9 cellular contexts compared by ENCODE assay signal in genomic region chr7:43572516-43573049, GRCh38. TPM values are rescaled to one million over a fixed set of nuclear protein-coding genes. Genes with fewer than 3 reads are reported as not detected.
DNase-seq lines count a peak whose midpoint lies in the region; ATAC-seq, FAIRE-seq and TF ChIP-seq lines count a peak whose summit lies in the region.
"Had no signal": no experiment of that assay in that cellular context is flagged by ENCODE, and none has a peak within 500 bp of the region (broad histone marks: within the 10 kb centered on the region; RNA-seq: fewer than 3 reads in every experiment).

No MANE protein-coding gene starts in this region.

- no peaks in the 10 kb centered on the region for H3K27me3 Mint-ChIP-seq in activated CD8-positive, alpha-beta T cell treated with anti-CD3 and anti-CD28 coated beads, Interleukin-2, amount 10 ng/mL, durations not matched to agents 7 days and 5 days (ENCODE audit: low read depth)

- H3K27me3 ChIP-seq in heart left ventricle = no peaks in the 10 kb centered on the region
- no peaks in the 10 kb centered on the region for H3K27me3 ChIP-seq in effector memory CD4-positive, alpha-beta T cell (replicated peaks; ENCODE audit: control insufficient read depth, insufficient read depth, low read length, poor library complexity, severe bottlenecking)

- CTCF ChIA-PET in activated CD8-positive, alpha-beta T cell treated with anti-CD3 and anti-CD28 coated beads, Interleukin-2, amount 10 ng/mL, durations not matched to agents 7 days and 5 days (lab: Charles Lee) = interaction anchor here (1.0 to 8.2 kb wide), 5 partner anchors 10 to 267 kb away, joined by 3 to 108 read pairs (median 4); partner anchors contain the start of gene STK17A

- H3K4me3 Mint-ChIP-seq in activated CD8-positive, alpha-beta T cell treated with anti-CD3 and anti-CD28 coated beads, Interleukin-2, amount 10 ng/mL, durations not matched to agents 7 days and 5 days = no peak overlapping the region
- H3K4me3 Mint-ChIP-seq: IgD-negative memory B cell had no signal

- H3K4me1 Mint-ChIP-seq in activated CD8-positive, alpha-beta T cell treated with anti-CD3 and anti-CD28 coated beads, Interleukin-2, amount 10 ng/mL, durations not matched to agents 7 days and 5 days (ENCODE audit: low read depth) = peaks cover 30% of the 10 kb centered on the region

- peaks cover under 1% of the 10 kb centered on the region for H3K36me3 Mint-ChIP-seq in activated CD8-positive, alpha-beta T cell treated with anti-CD3 and anti-CD28 coated beads, Interleukin-2, amount 10 ng/mL, durations not matched to agents 7 days and 5 days (ENCODE audit: low read depth)
- H3K36me3 Mint-ChIP-seq: IgD-negative memory B cell had no signal

- H3K4me3 ChIP-seq in GM12865 (ENCODE audit: low read depth, low read length) (no peak overlapping the region), heart left ventricle (no peak overlapping the region)
- no peak overlapping the region for H3K4me3 ChIP-seq in effector memory CD4-positive, alpha-beta T cell (ENCODE audit: insufficient read depth, low read depth, low read length, poor library complexity, severe bottlenecking)

- no peaks in the 10 kb centered on the region for H3K9me3 Mint-ChIP-seq in activated CD8-positive, alpha-beta T cell treated with anti-CD3 and anti-CD28 coated beads, Interleukin-2, amount 10 ng/mL, durations not matched to agents 7 days and 5 days (ENCODE audit: insufficient read depth)
- H3K9me3 Mint-ChIP-seq: IgD-negative memory B cell had no signal

- ATAC-seq in activated CD8-positive, alpha-beta T cell treated with anti-CD3 and anti-CD28 coated beads, Interleukin-2, amount 10 ng/mL, durations not matched to agents 7 days and 5 days = peak; percentile 88
- ATAC-seq in heart left ventricle (peak; percentile 42 to 87 (median 78)), GM19351 (IDR thresholded peaks at IDR 0.05; ENCODE audit: unreplicated experiment) (no peak), HG03039 (IDR thresholded peaks at IDR 0.05; ENCODE audit: unreplicated experiment) (no peak)

- H3K27ac Mint-ChIP-seq in activated CD8-positive, alpha-beta T cell treated with anti-CD3 and anti-CD28 coated beads, Interleukin-2, amount 10 ng/mL, durations not matched to agents 7 days and 5 days = no peak overlapping the region
- H3K27ac Mint-ChIP-seq: IgD-negative memory B cell had no signal

- H3K9me3 ChIP-seq in heart left ventricle = no peaks in the 10 kb centered on the region
- H3K9me3 ChIP-seq in effector memory CD4-positive, alpha-beta T cell (ENCODE audit: control insufficient read depth, low read length) = no peaks in the 10 kb centered on the region

- 50 to 62% (median 57%) methylated on average over 1 of the region's 1 CpG for WGBS in heart left ventricle, 4 donors

- POLR2A ChIA-PET in activated CD8-positive, alpha-beta T cell treated with anti-CD3 and anti-CD28 coated beads, Interleukin-2, amount 10 ng/mL, durations not matched to agents 7 days and 5 days (lab: Charles Lee) = interaction anchor here (2.7 kb wide), 1 partner anchor 10 kb away, joined by 26 read pairs; the partner anchor contains the start of gene STK17A

- DNase-seq in GM12865 (ENCODE audit: low read depth) (peak; percentile 74), HTR-8/SVneo (ENCODE audit: insufficient read length, low spot score) (peak; percentile 75), heart left ventricle (peak in 2 of 5 donors; percentile 23 to 29), stromal cell of bone marrow (ENCODE audit: low read depth) (peak; percentile 100)
- peak; percentile 63 for DNase-seq in activated CD8-positive, alpha-beta T cell treated with anti-CD3 and anti-CD28 coated beads, Interleukin-2, amount 10 ng/mL, durations not matched to agents 7 days and 5 days
- no peak for DNase-seq in effector memory CD4-positive, alpha-beta T cell

- H3K27ac ChIP-seq in heart left ventricle = peak overlapping the region in 1 of 12 donors; percentile 49
- no peak overlapping the region for H3K27ac ChIP-seq in effector memory CD4-positive, alpha-beta T cell (ENCODE audit: insufficient read depth, low read length, poor library complexity, severe bottlenecking)

- peaks cover 0 to 12% (median 0%) of the 10 kb centered on the region in 12 donors for H3K4me1 ChIP-seq in heart left ventricle
- H3K4me1 ChIP-seq in effector memory CD4-positive, alpha-beta T cell (ENCODE audit: control insufficient read depth, insufficient read depth, low read length, poor library complexity, severe bottlenecking) = no peaks in the 10 kb centered on the region

- H3K36me3 ChIP-seq in heart left ventricle = no peaks in the 10 kb centered on the region
- H3K36me3 ChIP-seq in effector memory CD4-positive, alpha-beta T cell (ENCODE audit: control insufficient read depth, insufficient read depth, low read length) = no peaks in the 10 kb centered on the region

- TF ChIP-seq CTCF in GM12865 (IDR thresholded peaks at IDR 0.05; ENCODE audit: insufficient read depth, low read depth, low read length, missing control alignments) (no peak), heart left ventricle (IDR thresholded peaks at IDR 0.05) (no peak)

- intact Hi-C loops in heart left ventricle (cut with DNase I) = no loop called here

- FAIRE-seq in HTR-8/SVneo (lab: Jason Lieb, UNC) = no peak

- no peak for TF ChIP-seq POLR2A in heart left ventricle (IDR thresholded peaks at IDR 0.05)

RNA-seq across cellular contexts. Expression of gene STK17A, which starts 10.3 kb away (rescaled TPM):
- total RNA-seq in activated CD8-positive, alpha-beta T cell treated with anti-CD3 and anti-CD28 coated beads, Interleukin-2, amount 10 ng/mL, durations not matched to agents 7 days and 5 days = 10 to 100 TPM; 67.9 to 69.0 TPM
- 10 to 100 TPM; 18.7 to 43.9 (median 26.6) TPM for total RNA-seq in heart left ventricle
- polyA plus RNA-seq in heart left ventricle = 10 to 100 TPM; 11.9 to 17.8 TPM

Comparison
In these comparisons a context has a peak if more than half of its experiments do, and no peak if none do; other contexts are left out.
1. DNase-seq: peak in GM12865 (single experiment), HTR-8/SVneo (single experiment), activated CD8-positive, alpha-beta T cell treated with anti-CD3 and anti-CD28 coated beads, Interleukin-2, amount 10 ng/mL, durations not matched to agents 7 days and 5 days (single experiment) and stromal cell of bone marrow (single experiment); none in effector memory CD4-positive, alpha-beta T cell (0 of 3).
2. ATAC-seq: peak in activated CD8-positive, alpha-beta T cell treated with anti-CD3 and anti-CD28 coated beads, Interleukin-2, amount 10 ng/mL, durations not matched to agents 7 days and 5 days (single experiment) and heart left ventricle (4 of 4); none in GM19351 (single experiment) and HG03039 (single experiment).